In the genomic region with DNA sequence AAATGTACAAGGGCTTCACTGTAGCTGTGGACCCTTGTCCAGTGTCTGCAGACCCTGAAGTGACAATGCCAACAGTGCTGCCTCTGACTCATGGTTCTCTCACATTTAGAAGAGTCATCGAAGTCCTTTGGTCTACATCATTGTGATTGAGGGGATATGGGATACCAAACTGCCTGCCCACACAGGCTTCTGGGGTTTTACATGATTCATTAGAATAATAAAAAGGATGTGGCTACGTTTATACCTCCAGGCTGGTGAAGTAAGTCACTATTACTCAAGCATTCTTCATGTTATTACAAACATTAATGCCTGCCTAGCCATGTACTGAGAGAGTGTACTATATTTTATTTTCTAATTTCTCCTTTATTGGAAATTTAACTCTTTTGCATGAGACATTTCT, we compare ENCODE assay signal across 19 cellular contexts.
DNase-seq lines count a peak whose midpoint lies in the region; ATAC-seq, FAIRE-seq and TF ChIP-seq lines count a peak whose summit lies in the region.
"Had no signal": no experiment of that assay in that cellular context is flagged by ENCODE, and none has a peak within 500 bp of the region (broad histone marks: within the 10 kb centered on the region; RNA-seq: fewer than 3 reads in every experiment).

No MANE protein-coding gene starts in this region.

- H3K9ac ChIP-seq in Loucy (ENCODE audit: low read depth, low read length, poor library complexity, severe bottlenecking) (no peak overlapping the region), mammary epithelial cell (ENCODE audit: insufficient read depth, low read length) (no peak overlapping the region), keratinocyte (ENCODE audit: control insufficient read depth, extremely low read depth, insufficient read depth, low read length) (no peak overlapping the region)

- intact Hi-C loops in mammary epithelial cell (cut with micrococcal nuclease): loop anchor here (1.0 to 10.0 kb wide), 2 partner anchors 22 to 61 kb away; no protein-coding TSS in a partner anchor

- TF ChIP-seq CTCF in AG09309 (IDR thresholded peaks at IDR 0.05; ENCODE audit: control insufficient read depth, insufficient read depth, low read depth, low read length, missing control alignments) (no peak), Loucy (conservative IDR thresholded peaks at IDR 0.05; ENCODE audit: low read length) (no peak), mammary epithelial cell (conservative IDR thresholded peaks at IDR 0.05 in 1 of 2, IDR thresholded peaks at IDR 0.05 in 1 of 2; ENCODE audit: extremely low read depth in 1 of 2, insufficient read depth in 1 of 2, low read depth in 1 of 2, low read length in 2 of 2) (no peak), keratinocyte (optimal IDR thresholded peaks at IDR 0.05 in 1 of 3, IDR thresholded peaks at IDR 0.05 in 1 of 3, conservative IDR thresholded peaks at IDR 0.05 in 1 of 3; ENCODE audit: extremely low read depth in 1 of 3, insufficient read depth in 2 of 3, low read length in 3 of 3) (no peak)

- peaks cover 4% of the 10 kb centered on the region; the same call in 1 of the 2 replicates for H3F3A ChIP-seq in Loucy (ENCODE audit: low read depth)

- FAIRE-seq in keratinocyte (lab: Jason Lieb, UNC): no peak
- FAIRE-seq: GM12892, pancreas had no signal

- H2AFZ ChIP-seq in Loucy (ENCODE audit: low read length) (no peak overlapping the region; the same call in 1 of the 2 replicates), mammary epithelial cell (ENCODE audit: low read depth, low read length) (peak overlapping the region; percentile 65), keratinocyte (ENCODE audit: control insufficient read depth, low read length) (no peak overlapping the region)

- H3K27me3 ChIP-seq in Loucy (ENCODE audit: insufficient read depth, low read length, poor library complexity, severe bottlenecking) (no peaks in the 10 kb centered on the region), mammary epithelial cell (ENCODE audit: insufficient read depth, low read length) (no peaks in the 10 kb centered on the region), keratinocyte (ENCODE audit: control insufficient read depth, extremely low read depth, insufficient read depth, low read length) (no peaks in the 10 kb centered on the region)
- H3K27me3 ChIP-seq: BE2C, pancreas had no signal

- peaks cover 65% of the 10 kb centered on the region for H3K4me1 ChIP-seq in Loucy (ENCODE audit: insufficient read depth, low read length, poor library complexity, severe bottlenecking)
- peaks cover 37% of the 10 kb centered on the region for H3K4me1 ChIP-seq in mammary epithelial cell (ENCODE audit: insufficient read depth, low read length)
- peaks cover 37% of the 10 kb centered on the region for H3K4me1 ChIP-seq in keratinocyte (ENCODE audit: control insufficient read depth, extremely low read depth, insufficient read depth, low read length)
- H3K4me1 ChIP-seq: BE2C, pancreas had no signal

- H3K79me2 ChIP-seq in Loucy (ENCODE audit: insufficient read depth, low read length): no peaks in the 10 kb centered on the region
- H3K79me2 ChIP-seq in mammary epithelial cell (ENCODE audit: insufficient read depth, low read length): no peaks in the 10 kb centered on the region
- no peaks in the 10 kb centered on the region for H3K79me2 ChIP-seq in keratinocyte (ENCODE audit: control insufficient read depth, insufficient read depth, low read length)

- BruUV-seq in mammary epithelial cell (replicated peaks; lab: Mats Ljungman, UMichigan): no TSS peak

- H3K4me3 ChIP-seq in AG09309 (ENCODE audit: control insufficient read depth, low read depth, low read length) (no peak overlapping the region), Loucy (ENCODE audit: low read length, poor library complexity, severe bottlenecking) (no peak overlapping the region), mammary epithelial cell (replicated peaks in 1 of 3; ENCODE audit: insufficient read depth in 1 of 3, low read depth in 2 of 3, low read length in 3 of 3) (no peak overlapping the region), keratinocyte (ENCODE audit: control insufficient read depth in 2 of 3, extremely low read depth in 1 of 3, insufficient read depth in 2 of 3, low read depth in 1 of 3, low read length in 3 of 3) (no peak overlapping the region)
- H3K4me3 ChIP-seq: pancreas had no signal

- H3K9me3 ChIP-seq in Loucy (ENCODE audit: insufficient read depth, low read depth, low read length): no peaks in the 10 kb centered on the region
- H3K9me3 ChIP-seq in mammary epithelial cell (replicated peaks; ENCODE audit: insufficient read depth, low read length): no peaks in the 10 kb centered on the region
- H3K9me3 ChIP-seq in keratinocyte (ENCODE audit: control insufficient read depth, low read depth, low read length): no peaks in the 10 kb centered on the region
- H3K9me3 ChIP-seq: BE2C, pancreas had no signal

- H4K20me1 ChIP-seq in Loucy (ENCODE audit: insufficient read depth, low read length, poor library complexity, severe bottlenecking) (no peaks in the 10 kb centered on the region), mammary epithelial cell (ENCODE audit: insufficient read depth, low read length) (no peaks in the 10 kb centered on the region), keratinocyte (ENCODE audit: control insufficient read depth, extremely low read depth, insufficient read depth, low read length) (no peaks in the 10 kb centered on the region)

- H3K4me2 ChIP-seq in Loucy (ENCODE audit: low read depth, low read length, poor library complexity, severe bottlenecking) (peak overlapping the region; percentile 32), mammary epithelial cell (ENCODE audit: insufficient read depth, low read depth, low read length) (peak overlapping the region; percentile 38), keratinocyte (ENCODE audit: control insufficient read depth, extremely low read depth, insufficient read depth, low read depth, low read length) (peak overlapping the region; percentile 47)

- WGBS in mammary epithelial cell (ENCODE audit: low coverage, missing lambda C conversion rate): 5% methylated on average over 2 of the region's 2 CpGs

- DNase-seq in AG09309 (ENCODE audit: low read depth) (peak; percentile 76), mammary epithelial cell (peak; percentile 97), keratinocyte (ENCODE audit: low read depth, low spot score) (peak; percentile 91), NCI-H1417 (lab: John Stamatoyannopoulos, UW) (no peak), cerebellar cortex (ENCODE audit: low spot score) (no peak)
- DNase-seq: activated CD4-positive, alpha-beta T cell treated with anti-CD3 and anti-CD28 coated beads, Interleukin-2, amount 10 ng/mL, durations not matched to agents 7 days and 5 days; activated T-cell treated with anti-CD3 and anti-CD28 coated beads, Interleukin-2, amount 50 U/mL, for 72 hours; BE2C; DMS79; NCI-H1694; NCI-H69; pancreas; stimulated activated CD8-positive, alpha-beta memory T cell treated with anti-CD3 and anti-CD28 coated beads, Interleukin-4, amount 100 ng/mL, for 48 hours; T-helper 17 cell; trophoblast cell had no signal

- ATAC-seq in GM19351 (IDR thresholded peaks at IDR 0.05; ENCODE audit: unreplicated experiment) (no peak), GM21737 (IDR thresholded peaks at IDR 0.05; ENCODE audit: unreplicated experiment) (no peak)
- ATAC-seq: activated T-cell treated with anti-CD3 and anti-CD28 coated beads, Interleukin-2, amount 50 U/mL, for 72 hours; pancreas; T-helper 17 cell had no signal

- dilution Hi-C loops in mammary epithelial cell (cut with HindIII; ENCODE audit: low sequenced_read_pairs) (no loop called here), keratinocyte (cut with MboI; ENCODE audit: extremely low pct_ligation_motif_present, low sequenced_read_pairs) (no loop called here)

- no peaks in the 10 kb centered on the region for H3K36me3 ChIP-seq in Loucy (ENCODE audit: insufficient read depth, low read length)
- H3K36me3 ChIP-seq in mammary epithelial cell (ENCODE audit: insufficient read depth, low read length): no peaks in the 10 kb centered on the region
- no peaks in the 10 kb centered on the region for H3K36me3 ChIP-seq in keratinocyte (ENCODE audit: control insufficient read depth in 2 of 2, extremely low read depth in 1 of 2, insufficient read depth in 2 of 2, low read length in 2 of 2)
- H3K36me3 ChIP-seq: BE2C, pancreas had no signal

- CTCF ChIA-PET in mammary epithelial cell (lab: Charles Lee; ENCODE audit: low non-redundant PET): no interaction called here

- no peaks in the 10 kb centered on the region for H3K9me2 ChIP-seq in Loucy (replicated peaks; ENCODE audit: low read depth, low read length)

- in situ Hi-C loops in mammary epithelial cell (cut with MboI; ENCODE audit: low sequenced_read_pairs in 2 of 2): no loop called here

- no peaks in the 10 kb centered on the region for H3K9me1 ChIP-seq in keratinocyte (ENCODE audit: control insufficient read depth, extremely low read depth, insufficient read depth, low read length)

- peak overlapping the region; percentile 83 for H3K27ac ChIP-seq in mammary epithelial cell (ENCODE audit: insufficient read depth, low read depth, low read length)
- peak overlapping the region; percentile 84 for H3K27ac ChIP-seq in keratinocyte (ENCODE audit: control insufficient read depth, insufficient read depth, low read length)
- H3K27ac ChIP-seq: pancreas had no signal

Comparison
In these comparisons a context has a peak if more than half of its experiments do, and no peak if none do; other contexts are left out.
1. DNase-seq: peak in AG09309 (single experiment), mammary epithelial cell (single experiment) and keratinocyte (single experiment); none in NCI-H1417 (0 of 3) and cerebellar cortex (single experiment).
2. Peak in every context shown above with its lines, with median percentiles within 50 percentile points of each other: H3K4me2 ChIP-seq.